11 cellular contexts compared by ENCODE assay signal in the genomic region with DNA sequence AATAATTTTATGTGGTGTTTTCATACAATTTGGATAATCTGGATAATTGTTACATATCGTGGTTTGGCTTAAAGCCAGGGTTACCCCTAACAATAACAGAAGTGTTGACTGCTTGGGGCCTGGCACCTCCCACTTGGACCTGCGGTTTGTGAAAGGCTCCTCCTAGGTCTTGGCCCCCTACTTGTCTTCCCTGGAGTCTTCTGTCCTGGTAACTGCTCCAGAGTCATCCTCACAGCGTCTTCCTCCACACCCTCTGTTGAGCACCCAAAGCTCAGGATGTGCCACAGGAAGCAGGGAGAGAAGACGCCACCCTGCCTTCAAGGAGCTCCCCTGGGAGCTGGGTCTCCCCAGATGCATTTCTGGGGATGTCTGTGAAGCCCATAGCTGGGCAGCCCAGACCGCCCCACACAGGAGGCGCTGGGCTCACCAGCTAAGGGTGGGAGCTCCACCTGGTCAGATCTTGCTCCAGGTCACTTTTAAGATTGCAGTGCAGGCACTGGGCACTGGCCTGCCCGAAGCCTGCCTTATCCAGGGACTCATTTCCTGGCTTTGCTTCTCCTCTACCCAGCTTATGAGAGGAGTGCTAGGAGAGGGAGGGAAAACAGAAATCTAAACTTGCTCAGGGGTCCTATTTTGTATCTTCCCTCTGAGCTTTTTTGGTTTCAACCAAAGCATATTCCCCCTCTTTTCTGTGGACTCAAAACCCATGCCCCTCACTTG.
DNase-seq lines count a peak whose midpoint lies in the region; ATAC-seq and TF ChIP-seq lines count a peak whose summit lies in the region.
"Had no signal": no experiment of that assay in that cellular context is flagged by ENCODE, and none has a peak within 500 bp of the region (broad histone marks: within the 10 kb centered on the region; RNA-seq: fewer than 3 reads in every experiment).

No MANE protein-coding gene starts in this region.

- H3K36me3 ChIP-seq in RWPE2 (ENCODE audit: low read depth) (no peaks in the 10 kb centered on the region), smooth muscle cell (ENCODE audit: low read depth) (no peaks in the 10 kb centered on the region)
- H3K36me3 ChIP-seq: right lobe of liver had no signal

- H3K4me3 ChIP-seq in RWPE2 (ENCODE audit: severe bottlenecking) (no peak overlapping the region), smooth muscle cell (no peak overlapping the region)
- H3K4me3 ChIP-seq: right lobe of liver had no signal

- no peaks in the 10 kb centered on the region for H3K27me3 Mint-ChIP-seq in activated CD8-positive, alpha-beta T cell treated with anti-CD3 and anti-CD28 coated beads for 36 hours

- CTCF ChIA-PET in activated CD8-positive, alpha-beta T cell treated with anti-CD3 and anti-CD28 coated beads for 36 hours (lab: Charles Lee) = interaction anchor here (0.5 to 1.5 kb wide), 3 partner anchors 8 to 59 kb away, joined by 3 to 4 read pairs (median 3); no protein-coding TSS in a partner anchor

- H4K20me1 ChIP-seq in smooth muscle cell (ENCODE audit: low read depth) = no peaks in the 10 kb centered on the region

- H3K79me2 ChIP-seq in smooth muscle cell (ENCODE audit: low read depth) = no peaks in the 10 kb centered on the region

- no peaks in the 10 kb centered on the region for H3K36me3 Mint-ChIP-seq in activated CD8-positive, alpha-beta T cell treated with anti-CD3 and anti-CD28 coated beads for 36 hours (ENCODE audit: low read depth)

- POLR2A ChIA-PET in activated CD8-positive, alpha-beta T cell treated with anti-CD3 and anti-CD28 coated beads for 36 hours (lab: Charles Lee) = interaction anchor here (0.5 to 1.9 kb wide), 5 partner anchors 9 to 101 kb away, joined by 3 to 7 read pairs (median 5); no protein-coding TSS in a partner anchor

- peak overlapping the region; percentile 100 for H3K27ac ChIP-seq in RWPE2 (ENCODE audit: poor library complexity, severe bottlenecking)
- peak overlapping the region; percentile 89 for H3K27ac ChIP-seq in smooth muscle cell (ENCODE audit: low read depth)
- H3K27ac ChIP-seq: right lobe of liver had no signal

- DNase-seq in RWPE2 (ENCODE audit: low spot score) (no peak), fibroblast of gingiva (ENCODE audit: low read depth) (peak; percentile 66), smooth muscle cell (lab: John Stamatoyannopoulos, UW; ENCODE audit: unreplicated experiment) (no peak), erythroblast (lab: John Stamatoyannopoulos, UW) (no peak)
- no peak for DNase-seq in activated CD8-positive, alpha-beta T cell treated with anti-CD3 and anti-CD28 coated beads for 36 hours
- DNase-seq in activated CD4-positive, alpha-beta T cell treated with anti-CD3 and anti-CD28 coated beads for 48 hours = no peak
- DNase-seq: NCI-H146 had no signal

- H3K9me3 ChIP-seq in RWPE2 (ENCODE audit: severe bottlenecking) (no peaks in the 10 kb centered on the region), smooth muscle cell (replicated peaks; ENCODE audit: low read depth) (no peaks in the 10 kb centered on the region)
- H3K9me3 ChIP-seq: right lobe of liver had no signal

- H2AFZ ChIP-seq in smooth muscle cell (ENCODE audit: low read depth) = no peak overlapping the region

- ATAC-seq in GM21619 (IDR thresholded peaks at IDR 0.05; ENCODE audit: unreplicated experiment) (peak; percentile 10), RWPE2 (ENCODE audit: low read depth) (peak; percentile 1; the same call in 1 of the 3 replicates)
- ATAC-seq in activated CD8-positive, alpha-beta T cell treated with anti-CD3 and anti-CD28 coated beads for 36 hours = no peak
- ATAC-seq: Right ventricle myocardium inferior had no signal

- peaks cover 24% of the 10 kb centered on the region for H3K4me1 ChIP-seq in RWPE2 (ENCODE audit: insufficient read depth, poor library complexity, severe bottlenecking)
- peaks cover 23% of the 10 kb centered on the region for H3K4me1 ChIP-seq in smooth muscle cell (ENCODE audit: low read depth)
- H3K4me1 ChIP-seq: right lobe of liver had no signal

- WGBS in smooth muscle cell (ENCODE audit: low lambda C conversion rate) = 82% methylated on average over 7 of the region's 7 CpGs

- TF ChIP-seq POLR2A in erythroblast (IDR thresholded peaks at IDR 0.05; ENCODE audit: low read length) = no peak

- TF ChIP-seq CTCF in RWPE2 (IDR thresholded peaks at IDR 0.05; ENCODE audit: poor library complexity, severe bottlenecking) = no peak
- TF ChIP-seq CTCF in smooth muscle cell (IDR thresholded peaks at IDR 0.05; ENCODE audit: borderline replicate concordance, insufficient read depth, poor library complexity, severe bottlenecking) = no peak
- no peak for TF ChIP-seq CTCF in activated CD8-positive, alpha-beta T cell treated with anti-CD3 and anti-CD28 coated beads for 36 hours (IDR thresholded peaks at IDR 0.05)

- H3K9ac ChIP-seq in smooth muscle cell (ENCODE audit: low read depth) = peak overlapping the region; percentile 9

- H3F3A ChIP-seq in smooth muscle cell (ENCODE audit: low read depth) = peaks cover 28% of the 10 kb centered on the region

- H3K4me2 ChIP-seq in smooth muscle cell = peak overlapping the region; percentile 2

- peaks cover 14% of the 10 kb centered on the region for H3K4me1 Mint-ChIP-seq in activated CD8-positive, alpha-beta T cell treated with anti-CD3 and anti-CD28 coated beads for 36 hours (ENCODE audit: low read depth)

- H3K9me3 Mint-ChIP-seq in activated CD8-positive, alpha-beta T cell treated with anti-CD3 and anti-CD28 coated beads for 36 hours = peaks cover 1% of the 10 kb centered on the region
- H3K9me3 Mint-ChIP-seq: stimulated activated naive CD8-positive, alpha-beta T cell treated with anti-CD3 and anti-CD28 coated beads, Interleukin-15, amount 100 ng/mL, for 72 hours had no signal

- no peak overlapping the region for H3K4me3 Mint-ChIP-seq in activated CD8-positive, alpha-beta T cell treated with anti-CD3 and anti-CD28 coated beads for 36 hours

- H3K27me3 ChIP-seq in RWPE2 (ENCODE audit: insufficient read depth, poor library complexity, severe bottlenecking) = no peaks in the 10 kb centered on the region
- no peaks in the 10 kb centered on the region for H3K27me3 ChIP-seq in smooth muscle cell (ENCODE audit: low read depth)
- H3K27me3 ChIP-seq: right lobe of liver had no signal

- no peak overlapping the region for H3K27ac Mint-ChIP-seq in activated CD8-positive, alpha-beta T cell treated with anti-CD3 and anti-CD28 coated beads for 36 hours

- intact Hi-C loops in activated CD8-positive, alpha-beta T cell treated with anti-CD3 and anti-CD28 coated beads for 36 hours (cut with micrococcal nuclease) = no loop called here
